ENCODE assay signal across 8 cellular contexts in the genomic region with DNA sequence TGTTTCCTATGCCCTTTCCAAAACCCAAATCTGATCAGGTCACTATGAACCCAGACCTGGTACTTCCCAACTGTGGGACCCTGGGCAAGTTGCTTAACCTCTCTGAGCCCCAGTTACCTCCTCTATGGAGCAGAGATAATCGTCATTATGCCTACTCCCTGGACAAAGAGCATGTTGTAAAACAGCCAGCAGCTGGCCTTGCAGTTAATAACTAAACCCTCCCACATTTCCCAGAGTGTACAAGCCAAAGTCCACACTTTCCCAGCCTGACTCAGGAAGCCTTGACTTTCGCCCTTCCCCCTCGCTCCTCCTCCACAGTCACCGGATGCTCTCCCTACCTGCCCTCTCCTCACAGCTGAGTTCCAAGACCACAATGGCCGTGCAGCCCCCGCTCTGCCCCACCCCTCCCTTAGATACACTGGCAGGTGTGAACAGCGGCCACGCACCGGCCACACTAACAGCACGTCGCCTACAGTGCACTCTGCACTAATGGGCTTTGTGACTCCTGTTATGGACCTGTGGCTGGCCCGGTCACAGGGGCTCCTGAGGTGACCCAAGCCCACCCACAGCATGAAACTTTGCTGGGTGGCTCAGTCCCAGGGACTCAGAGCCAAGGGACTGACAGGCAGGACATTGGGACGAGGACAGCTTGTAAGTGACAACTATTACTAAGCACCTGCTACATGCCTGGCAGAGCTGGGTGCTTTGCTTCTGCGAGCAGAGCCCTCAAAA. TPM values are rescaled to one million over a fixed set of nuclear protein-coding genes. Genes with fewer than 3 reads are reported as not detected.
A peak's percentile ranks its signal among the peaks of the same experiment; 100 is the strongest.
DNase-seq lines count a peak whose midpoint lies in the region; ATAC-seq, FAIRE-seq and TF ChIP-seq lines count a peak whose summit lies in the region.

No MANE protein-coding gene starts in this region.

- peaks cover 35 to 65% of the 10 kb centered on the region in 2 experiments for H3K36me3 ChIP-seq in HepG2 (replicated peaks in 1 of 2; ENCODE audit: control insufficient read depth in 1 of 2, insufficient read depth in 2 of 2, low read length in 2 of 2)

- no peak for DNase-seq in activated naive CD4-positive, alpha-beta T cell treated with anti-CD3 and anti-CD28 coated beads for 36 hours
- DNase-seq in activated naive CD4-positive, alpha-beta T cell treated with anti-CD3 and anti-CD28 coated beads, Interleukin-2, amount 10 ng/mL, durations not matched to agents 7 days and 5 days = no peak
- DNase-seq in MCF 10A (ENCODE audit: unreplicated experiment) (peak; percentile 90), HepG2 (ENCODE audit: low spot score) (peak; percentile 99), ureter (ENCODE audit: low spot score) (peak; percentile 72)
- no peak for DNase-seq in activated CD4-positive, alpha-beta T cell treated with anti-CD3 and anti-CD28 coated beads, Interleukin-2, amount 10 ng/mL, durations not matched to agents 7 days and 5 days

- no TSS peak for BruUV-seq in MCF 10A (replicated peaks; lab: Mats Ljungman, UMichigan)
- no TSS peak for BruUV-seq in HepG2 (replicated peaks; lab: Mats Ljungman, UMichigan)

- no peaks in the 10 kb centered on the region for H3K27me3 Mint-ChIP-seq in activated naive CD4-positive, alpha-beta T cell treated with anti-CD3 and anti-CD28 coated beads for 36 hours (ENCODE audit: low read depth)
- H3K27me3 Mint-ChIP-seq in activated naive CD4-positive, alpha-beta T cell treated with anti-CD3 and anti-CD28 coated beads, Interleukin-2, amount 10 ng/mL, durations not matched to agents 7 days and 5 days = peaks cover 83% of the 10 kb centered on the region
- no peaks in the 10 kb centered on the region for H3K27me3 Mint-ChIP-seq in MCF 10A (ENCODE audit: insufficient read depth, unreplicated experiment)
- H3K27me3 Mint-ChIP-seq in activated CD4-positive, alpha-beta T cell treated with anti-CD3 and anti-CD28 coated beads, Interleukin-2, amount 10 ng/mL, durations not matched to agents 7 days and 5 days = peaks cover 12% of the 10 kb centered on the region

- H3K79me2 ChIP-seq in HepG2 (ENCODE audit: insufficient read depth, low read length) = peaks cover 9% of the 10 kb centered on the region

- H3K4me1 ChIP-seq in HepG2 (ENCODE audit: insufficient read depth, low read length) = peaks cover 73% of the 10 kb centered on the region

- peak overlapping the region; percentile 79 for H3K4me2 ChIP-seq in HepG2 (ENCODE audit: low read depth, low read length)

- in situ Hi-C loops in HepG2 (cut with HindIII; ENCODE audit: extremely low pct_ligation_motif_present, low pct_unique_long_range_greater_than_20kb) = no loop called here

- no peaks in the 10 kb centered on the region for H4K20me1 ChIP-seq in HepG2 (ENCODE audit: insufficient read depth, low read length)

- peak overlapping the region; percentile 97 for H3K27ac ChIP-seq in HepG2 (ENCODE audit: extremely low read length, insufficient read depth, low read length)

- WGBS in HepG2 (ENCODE audit: low lambda C conversion rate) = 1% methylated on average over 13 of the region's 14 CpGs

- ATAC-seq in HepG2 = peak; percentile 86
- no peak for ATAC-seq in GM18867 (IDR thresholded peaks at IDR 0.05; ENCODE audit: unreplicated experiment)
- ATAC-seq in HG02623 (IDR thresholded peaks at IDR 0.05; ENCODE audit: unreplicated experiment) = no peak

- H3K4me1 Mint-ChIP-seq in activated naive CD4-positive, alpha-beta T cell treated with anti-CD3 and anti-CD28 coated beads for 36 hours (ENCODE audit: low read depth) = peaks cover 18% of the 10 kb centered on the region
- peaks cover 19% of the 10 kb centered on the region for H3K4me1 Mint-ChIP-seq in activated naive CD4-positive, alpha-beta T cell treated with anti-CD3 and anti-CD28 coated beads, Interleukin-2, amount 10 ng/mL, durations not matched to agents 7 days and 5 days
- H3K4me1 Mint-ChIP-seq in MCF 10A (ENCODE audit: insufficient read depth, unreplicated experiment) = peaks cover 28% of the 10 kb centered on the region
- peaks cover 15% of the 10 kb centered on the region for H3K4me1 Mint-ChIP-seq in activated CD4-positive, alpha-beta T cell treated with anti-CD3 and anti-CD28 coated beads, Interleukin-2, amount 10 ng/mL, durations not matched to agents 7 days and 5 days

- H3K4me3 Mint-ChIP-seq in activated naive CD4-positive, alpha-beta T cell treated with anti-CD3 and anti-CD28 coated beads for 36 hours = no peak overlapping the region
- H3K4me3 Mint-ChIP-seq in activated naive CD4-positive, alpha-beta T cell treated with anti-CD3 and anti-CD28 coated beads, Interleukin-2, amount 10 ng/mL, durations not matched to agents 7 days and 5 days = no peak overlapping the region
- H3K4me3 Mint-ChIP-seq in MCF 10A (ENCODE audit: unreplicated experiment) = no peak overlapping the region
- no peak overlapping the region for H3K4me3 Mint-ChIP-seq in activated CD4-positive, alpha-beta T cell treated with anti-CD3 and anti-CD28 coated beads, Interleukin-2, amount 10 ng/mL, durations not matched to agents 7 days and 5 days

- peak; percentile 100 for FAIRE-seq in HepG2 (lab: Jason Lieb, UNC)

- no peaks in the 10 kb centered on the region for H3K36me3 Mint-ChIP-seq in activated naive CD4-positive, alpha-beta T cell treated with anti-CD3 and anti-CD28 coated beads for 36 hours (ENCODE audit: low read depth)
- no peaks in the 10 kb centered on the region for H3K36me3 Mint-ChIP-seq in activated naive CD4-positive, alpha-beta T cell treated with anti-CD3 and anti-CD28 coated beads, Interleukin-2, amount 10 ng/mL, durations not matched to agents 7 days and 5 days
- H3K36me3 Mint-ChIP-seq in MCF 10A (ENCODE audit: insufficient read depth, unreplicated experiment) = peaks cover 22% of the 10 kb centered on the region
- H3K36me3 Mint-ChIP-seq in activated CD4-positive, alpha-beta T cell treated with anti-CD3 and anti-CD28 coated beads, Interleukin-2, amount 10 ng/mL, durations not matched to agents 7 days and 5 days (ENCODE audit: low read depth) = no peaks in the 10 kb centered on the region

- peak overlapping the region; percentile 41 for H3K27ac Mint-ChIP-seq in activated naive CD4-positive, alpha-beta T cell treated with anti-CD3 and anti-CD28 coated beads for 36 hours
- H3K27ac Mint-ChIP-seq in activated naive CD4-positive, alpha-beta T cell treated with anti-CD3 and anti-CD28 coated beads, Interleukin-2, amount 10 ng/mL, durations not matched to agents 7 days and 5 days = no peak overlapping the region
- H3K27ac Mint-ChIP-seq in MCF 10A (ENCODE audit: low read depth, unreplicated experiment) = peak overlapping the region; percentile 46
- H3K27ac Mint-ChIP-seq in activated CD4-positive, alpha-beta T cell treated with anti-CD3 and anti-CD28 coated beads, Interleukin-2, amount 10 ng/mL, durations not matched to agents 7 days and 5 days = no peak overlapping the region

- peak; percentile 14 to 35; a peak in 1 of 4 replicates for TF ChIP-seq POLR2A in HepG2 (IDR thresholded peaks at IDR 0.05; ENCODE audit: insufficient read depth in 1 of 2, low read depth in 2 of 2, low read length in 2 of 2)

- no peaks in the 10 kb centered on the region for H3K27me3 ChIP-seq in HepG2 (ENCODE audit: control insufficient read depth in 1 of 2, insufficient read depth in 2 of 2, low read length in 2 of 2)

- no peaks in the 10 kb centered on the region for H3K9me3 Mint-ChIP-seq in activated naive CD4-positive, alpha-beta T cell treated with anti-CD3 and anti-CD28 coated beads for 36 hours
- H3K9me3 Mint-ChIP-seq in activated naive CD4-positive, alpha-beta T cell treated with anti-CD3 and anti-CD28 coated beads, Interleukin-2, amount 10 ng/mL, durations not matched to agents 7 days and 5 days = no peaks in the 10 kb centered on the region
- no peaks in the 10 kb centered on the region for H3K9me3 Mint-ChIP-seq in MCF 10A (ENCODE audit: unreplicated experiment)
- no peaks in the 10 kb centered on the region for H3K9me3 Mint-ChIP-seq in activated CD4-positive, alpha-beta T cell treated with anti-CD3 and anti-CD28 coated beads, Interleukin-2, amount 10 ng/mL, durations not matched to agents 7 days and 5 days

- no peak overlapping the region for H2AFZ ChIP-seq in HepG2 (ENCODE audit: low read length)

- H3K9ac ChIP-seq in HepG2 (ENCODE audit: insufficient read depth, low read depth, low read length) = peak overlapping the region; percentile 64

- peak overlapping the region in 1 of 3 experiments; percentile 53; a peak in 2 of 6 replicates for H3K4me3 ChIP-seq in HepG2 (replicated peaks in 1 of 3; ENCODE audit: insufficient read depth in 1 of 3, low read depth in 2 of 3, low read length in 3 of 3)

- POLR2A ChIA-PET in MCF 10A (lab: Yijun Ruan, JAX) (interaction anchor here (0.6 kb wide), 1 partner anchor 178 kb away, joined by 3 read pairs; no protein-coding TSS in a partner anchor), HepG2 (lab: Yijun Ruan, JAX) (interaction anchor here (0.8 to 2.2 kb wide), 18 partner anchors 10 to 469 kb away, joined by 3 to 51 read pairs (median 5); a partner anchor contains a TSS)
- POLR2A ChIA-PET in activated CD4-positive, alpha-beta T cell treated with anti-CD3 and anti-CD28 coated beads, Interleukin-2, amount 10 ng/mL, durations not matched to agents 7 days and 5 days (lab: Charles Lee) = no interaction called here

- CTCF ChIA-PET in activated naive CD4-positive, alpha-beta T cell treated with anti-CD3 and anti-CD28 coated beads for 36 hours (lab: Charles Lee) = interaction anchor here (0.9 kb wide), 1 partner anchor 65 kb away, joined by 3 read pairs; no protein-coding TSS in a partner anchor
- CTCF ChIA-PET in activated naive CD4-positive, alpha-beta T cell treated with anti-CD3 and anti-CD28 coated beads, Interleukin-2, amount 10 ng/mL, durations not matched to agents 7 days and 5 days (lab: Charles Lee) = interaction anchor here (0.9 to 2.5 kb wide), 2 partner anchors 11 to 44 kb away, joined by 3 to 7 read pairs; no protein-coding TSS in a partner anchor
- CTCF ChIA-PET in MCF 10A (lab: Yijun Ruan, JAX) (no interaction called here), HepG2 (lab: Yijun Ruan, JAX; ENCODE audit: low intra/inter-chr PET ratio, low total read pairs) (no interaction called here)
- CTCF ChIA-PET in activated CD4-positive, alpha-beta T cell treated with anti-CD3 and anti-CD28 coated beads, Interleukin-2, amount 10 ng/mL, durations not matched to agents 7 days and 5 days (lab: Charles Lee) = interaction anchor here (0.9 kb wide), 1 partner anchor 8 kb away, joined by 4 read pairs; no protein-coding TSS in a partner anchor

- no peaks in the 10 kb centered on the region for H3K9me3 ChIP-seq in HepG2 (ENCODE audit: low read length)

- TF ChIP-seq CTCF in MCF 10A (IDR thresholded peaks at IDR 0.05; ENCODE audit: unreplicated experiment) = no peak
- TF ChIP-seq CTCF in HepG2 (CRISPR knock-in tag; IDR thresholded peaks at IDR 0.05) = peak; percentile 12; the same call in 1 of the 2 replicates

- TF ChIP-seq RAD21 in HepG2 (CRISPR knock-in tag; IDR thresholded peaks at IDR 0.05) = no peak; the same call in 1 of the 2 replicates

- intact Hi-C loops in activated naive CD4-positive, alpha-beta T cell treated with anti-CD3 and anti-CD28 coated beads for 36 hours (cut with micrococcal nuclease) = loop anchor here (2.0 kb wide), 1 partner anchor 29 kb away; no protein-coding TSS in a partner anchor
- intact Hi-C loops in MCF 10A (cut with micrococcal nuclease) (no loop called here), HepG2 (cut with micrococcal nuclease; ENCODE audit: unreplicated experiment) (loop anchor here (1.0 kb wide), 1 partner anchor 11 kb away; no protein-coding TSS in a partner anchor)

- TF ChIP-seq EP300 in HepG2 (IDR thresholded peaks at IDR 0.05; ENCODE audit: low read depth in 2 of 2, low read length in 2 of 2) (peak in 1 of 2 experiments; percentile 94; a peak in 3 of 4 replicates), HepG2 (CRISPR knock-in tag; IDR thresholded peaks at IDR 0.05; ENCODE audit: borderline replicate concordance) (peak; percentile 97)

RNA-seq across cellular contexts. Expression of a gene that starts 15.6 kb away (rescaled TPM):
- 10 to 100 TPM; 83.1 to 90.9 TPM for total RNA-seq in activated naive CD4-positive, alpha-beta T cell treated with anti-CD3 and anti-CD28 coated beads for 36 hours
- total RNA-seq in MCF 10A (2022) (0.56 and 1.2 TPM in 2 replicates), HepG2 (2016; rRNA removed; fragmentation: Illumina TruSeq; extraction: Trizol) (1.0 and 1.1 TPM in 2 replicates), ureter (20.3 TPM)
- total RNA-seq in HepG2 (2016; cell fraction: cytosol; rRNA removed; fragmentation: Illumina TruSeq; extraction: Trizol; ENCODE audit: low read depth) = 0.35 and 1.1 TPM in 2 replicates
- total RNA-seq in HepG2 (2016; cell fraction: insoluble cytoplasmic fraction; rRNA removed; fragmentation: Illumina TruSeq; extraction: Trizol) = 0.55 and 0.80 TPM in 2 replicates
- 1.4 and 1.9 TPM in 2 replicates for total RNA-seq in HepG2 (2016; cell fraction: membrane; rRNA removed; fragmentation: Illumina TruSeq; extraction: Trizol)
- total RNA-seq in HepG2 (2016; cell fraction: nucleus; rRNA removed; fragmentation: Illumina TruSeq; extraction: Trizol) = 0.56 and 1.6 TPM in 2 replicates
- polyA plus RNA-seq in HepG2 (2011; rRNA removed) = 11.7 and 19.8 TPM in 2 replicates
- polyA plus RNA-seq in HepG2 (2011; cell fraction: cytosol; rRNA removed) = 15.3 and 15.7 TPM in 2 replicates
- 37.0 and 46.6 TPM in 2 replicates for polyA plus RNA-seq in HepG2 (2011; cell fraction: nucleus; rRNA removed)
- polyA plus RNA-seq in HepG2 (2012) = 14.5 and 20.0 TPM in 2 replicates
- polyA plus RNA-seq in HepG2 (2016; cell fraction: cytosol; fragmentation: Illumina TruSeq; extraction: Trizol; ENCODE audit: low read depth) = 0.79 and 0.97 TPM in 2 replicates
- polyA plus RNA-seq in HepG2 (2016; cell fraction: insoluble cytoplasmic fraction; fragmentation: Illumina TruSeq; extraction: Trizol; ENCODE audit: low read depth) = 0.81 and 0.93 TPM in 2 replicates
- 1.1 and 1.3 TPM in 2 replicates for polyA plus RNA-seq in HepG2 (2016; cell fraction: membrane; fragmentation: Illumina TruSeq; extraction: Trizol; ENCODE audit: low read depth)
- 1.3 and 4.5 TPM in 2 replicates for polyA plus RNA-seq in HepG2 (2016; cell fraction: nucleus; fragmentation: Illumina TruSeq; extraction: Trizol; ENCODE audit: insufficient read depth, low read depth)
- 0.77 and 12.5 TPM in 2 replicates for polyA minus RNA-seq in HepG2 (2011; rRNA and poly(A)+ RNA removed; ENCODE audit: low replicate concordance)
- 3.2 and 6.1 TPM in 2 replicates for polyA minus RNA-seq in HepG2 (2011; cell fraction: cytosol; rRNA and poly(A)+ RNA removed)
- 6.1 and 9.8 TPM in 2 replicates for polyA minus RNA-seq in HepG2 (2011; cell fraction: nucleus; rRNA and poly(A)+ RNA removed)
- 100 to 1,000 TPM; 218 to 219 TPM for total RNA-seq in activated CD4-positive, alpha-beta T cell treated with anti-CD3 and anti-CD28 coated beads, Interleukin-2, amount 10 ng/mL, durations not matched to agents 7 days and 5 days

RNA-seq across cellular contexts. Expression of a gene that starts 17.4 kb away (rescaled TPM):
- not detected for total RNA-seq in activated naive CD4-positive, alpha-beta T cell treated with anti-CD3 and anti-CD28 coated beads for 36 hours
- 20.6 and 22.7 TPM in 2 replicates for total RNA-seq in MCF 10A (2022)
- total RNA-seq in HepG2 (2016; rRNA removed; fragmentation: Illumina TruSeq; extraction: Trizol) = 28.9 and 35.2 TPM in 2 replicates
- total RNA-seq in HepG2 (2016; cell fraction: cytosol; rRNA removed; fragmentation: Illumina TruSeq; extraction: Trizol; ENCODE audit: low read depth) = 3.9 and 4.1 TPM in 2 replicates
- 24.8 and 36.0 TPM in 2 replicates for total RNA-seq in HepG2 (2016; cell fraction: insoluble cytoplasmic fraction; rRNA removed; fragmentation: Illumina TruSeq; extraction: Trizol)
- total RNA-seq in HepG2 (2016; cell fraction: membrane; rRNA removed; fragmentation: Illumina TruSeq; extraction: Trizol) = 11.9 and 12.5 TPM in 2 replicates
- 17.8 and 21.3 TPM in 2 replicates for total RNA-seq in HepG2 (2016; cell fraction: nucleus; rRNA removed; fragmentation: Illumina TruSeq; extraction: Trizol)
- polyA plus RNA-seq in HepG2 (2011; rRNA removed) = 55.8 and 92.3 TPM in 2 replicates
- polyA plus RNA-seq in HepG2 (2011; cell fraction: cytosol; rRNA removed) = 52.6 and 75.1 TPM in 2 replicates
- polyA plus RNA-seq in HepG2 (2011; cell fraction: nucleus; rRNA removed) = 203 and 227 TPM in 2 replicates
- 46.8 and 57.2 TPM in 2 replicates for polyA plus RNA-seq in HepG2 (2012)
- 3.0 TPM in 2 replicates for polyA plus RNA-seq in HepG2 (2016; cell fraction: cytosol; fragmentation: Illumina TruSeq; extraction: Trizol; ENCODE audit: low read depth)
- 28.5 and 30.3 TPM in 2 replicates for polyA plus RNA-seq in HepG2 (2016; cell fraction: insoluble cytoplasmic fraction; fragmentation: Illumina TruSeq; extraction: Trizol; ENCODE audit: low read depth)
- polyA plus RNA-seq in HepG2 (2016; cell fraction: membrane; fragmentation: Illumina TruSeq; extraction: Trizol; ENCODE audit: low read depth) = 9.1 and 9.4 TPM in 2 replicates
- polyA plus RNA-seq in HepG2 (2016; cell fraction: nucleus; fragmentation: Illumina TruSeq; extraction: Trizol; ENCODE audit: insufficient read depth, low read depth) = 42.1 and 44.8 TPM in 2 replicates
- polyA minus RNA-seq in HepG2 (2011; rRNA and poly(A)+ RNA removed; ENCODE audit: low replicate concordance) = 15.9 and 164 TPM in 2 replicates
- polyA minus RNA-seq in HepG2 (2011; cell fraction: cytosol; rRNA and poly(A)+ RNA removed) = 61.5 and 72.6 TPM in 2 replicates
- polyA minus RNA-seq in HepG2 (2011; cell fraction: nucleus; rRNA and poly(A)+ RNA removed) = 31.9 and 42.5 TPM in 2 replicates
- total RNA-seq in ureter = 14.9 TPM
- total RNA-seq in activated CD4-positive, alpha-beta T cell treated with anti-CD3 and anti-CD28 coated beads, Interleukin-2, amount 10 ng/mL, durations not matched to agents 7 days and 5 days = not detected

RNA-seq across cellular contexts. Expression of a gene that starts 58.5 kb away (rescaled TPM):
- 1 to 10 TPM; 1.9 to 2.8 TPM for total RNA-seq in activated naive CD4-positive, alpha-beta T cell treated with anti-CD3 and anti-CD28 coated beads for 36 hours
- 86.0 and 148 TPM in 2 replicates for total RNA-seq in MCF 10A (2022)
- total RNA-seq in HepG2 (2016; rRNA removed; fragmentation: Illumina TruSeq; extraction: Trizol) = 25.4 and 29.5 TPM in 2 replicates
- 19.5 and 29.1 TPM in 2 replicates for total RNA-seq in HepG2 (2016; cell fraction: cytosol; rRNA removed; fragmentation: Illumina TruSeq; extraction: Trizol; ENCODE audit: low read depth)
- total RNA-seq in HepG2 (2016; cell fraction: insoluble cytoplasmic fraction; rRNA removed; fragmentation: Illumina TruSeq; extraction: Trizol) = 20.9 and 29.7 TPM in 2 replicates
- 44.9 and 63.7 TPM in 2 replicates for total RNA-seq in HepG2 (2016; cell fraction: membrane; rRNA removed; fragmentation: Illumina TruSeq; extraction: Trizol)
- total RNA-seq in HepG2 (2016; cell fraction: nucleus; rRNA removed; fragmentation: Illumina TruSeq; extraction: Trizol) = 15.7 and 18.6 TPM in 2 replicates
- polyA plus RNA-seq in HepG2 (2011; rRNA removed) = 17.1 and 26.7 TPM in 2 replicates
- polyA plus RNA-seq in HepG2 (2011; cell fraction: cytosol; rRNA removed) = 13.8 and 17.6 TPM in 2 replicates
- 37.8 and 38.3 TPM in 2 replicates for polyA plus RNA-seq in HepG2 (2011; cell fraction: nucleus; rRNA removed)
- polyA plus RNA-seq in HepG2 (2012) = 45.1 and 72.3 TPM in 2 replicates
- polyA plus RNA-seq in HepG2 (2016; cell fraction: cytosol; fragmentation: Illumina TruSeq; extraction: Trizol; ENCODE audit: low read depth) = 49.0 and 73.1 TPM in 2 replicates
- 53.9 and 76.0 TPM in 2 replicates for polyA plus RNA-seq in HepG2 (2016; cell fraction: insoluble cytoplasmic fraction; fragmentation: Illumina TruSeq; extraction: Trizol; ENCODE audit: low read depth)
- 99.7 and 119 TPM in 2 replicates for polyA plus RNA-seq in HepG2 (2016; cell fraction: membrane; fragmentation: Illumina TruSeq; extraction: Trizol; ENCODE audit: low read depth)
- 54.3 and 56.0 TPM in 2 replicates for polyA plus RNA-seq in HepG2 (2016; cell fraction: nucleus; fragmentation: Illumina TruSeq; extraction: Trizol; ENCODE audit: insufficient read depth, low read depth)
- polyA minus RNA-seq in HepG2 (2011; rRNA and poly(A)+ RNA removed; ENCODE audit: low replicate concordance) = 12.0 and 24.2 TPM in 2 replicates
- 20.7 and 21.6 TPM in 2 replicates for polyA minus RNA-seq in HepG2 (2011; cell fraction: cytosol; rRNA and poly(A)+ RNA removed)
- 12.2 and 15.4 TPM in 2 replicates for polyA minus RNA-seq in HepG2 (2011; cell fraction: nucleus; rRNA and poly(A)+ RNA removed)
- 33.4 TPM for total RNA-seq in ureter
- total RNA-seq in activated CD4-positive, alpha-beta T cell treated with anti-CD3 and anti-CD28 coated beads, Interleukin-2, amount 10 ng/mL, durations not matched to agents 7 days and 5 days = under 1 TPM in 1 of 2 experiments, not detected in 1; 0.30 TPM

Comparison
In these comparisons a context has a peak if more than half of its experiments do, and no peak if none do; other contexts are left out.
1. H3K27ac Mint-ChIP-seq: peak in activated naive CD4-positive, alpha-beta T cell treated with anti-CD3 and anti-CD28 coated beads for 36 hours (single experiment) and MCF 10A (single experiment); none in activated naive CD4-positive, alpha-beta T cell treated with anti-CD3 and anti-CD28 coated beads, Interleukin-2, amount 10 ng/mL, durations not matched to agents 7 days and 5 days (single experiment) and activated CD4-positive, alpha-beta T cell treated with anti-CD3 and anti-CD28 coated beads, Interleukin-2, amount 10 ng/mL, durations not matched to agents 7 days and 5 days (single experiment).
2. DNase-seq: peak in MCF 10A (single experiment), HepG2 (single experiment) and ureter (single experiment); none in activated naive CD4-positive, alpha-beta T cell treated with anti-CD3 and anti-CD28 coated beads for 36 hours (single experiment), activated naive CD4-positive, alpha-beta T cell treated with anti-CD3 and anti-CD28 coated beads, Interleukin-2, amount 10 ng/mL, durations not matched to agents 7 days and 5 days (single experiment) and activated CD4-positive, alpha-beta T cell treated with anti-CD3 and anti-CD28 coated beads, Interleukin-2, amount 10 ng/mL, durations not matched to agents 7 days and 5 days (single experiment).
3. RNA of a gene that starts 17.4 kb away (total RNA-seq): 3.9 to 36.0 TPM in HepG2, 20.6 to 22.7 TPM in MCF 10A and 14.9 TPM in ureter (single experiment); not detected in activated naive CD4-positive, alpha-beta T cell treated with anti-CD3 and anti-CD28 coated beads for 36 hours and not detected in activated CD4-positive, alpha-beta T cell treated with anti-CD3 and anti-CD28 coated beads, Interleukin-2, amount 10 ng/mL, durations not matched to agents 7 days and 5 days; every median in the first group is over 4 times any median in the second.
4. CTCF ChIA-PET loops: an anchor here in activated naive CD4-positive, alpha-beta T cell treated with anti-CD3 and anti-CD28 coated beads for 36 hours (0.9 kb wide), activated naive CD4-positive, alpha-beta T cell treated with anti-CD3 and anti-CD28 coated beads, Interleukin-2, amount 10 ng/mL, durations not matched to agents 7 days and 5 days (0.9 to 2.5 kb wide) and activated CD4-positive, alpha-beta T cell treated with anti-CD3 and anti-CD28 coated beads, Interleukin-2, amount 10 ng/mL, durations not matched to agents 7 days and 5 days (0.9 kb wide); none called in MCF 10A and HepG2.